18 cellular contexts compared by ENCODE assay signal in genomic region chr3:177705976-177706866, GRCh38.
DNase-seq lines count a peak whose midpoint lies in the region; ATAC-seq, FAIRE-seq and TF ChIP-seq lines count a peak whose summit lies in the region.
"Had no signal": no experiment of that assay in that cellular context is flagged by ENCODE, and none has a peak within 500 bp of the region (broad histone marks: within the 10 kb centered on the region; RNA-seq: fewer than 3 reads in every experiment).

No MANE protein-coding gene starts in this region.

- H3K36me3 ChIP-seq in BLaER1: no peaks in the 10 kb centered on the region
- H3K36me3 ChIP-seq in body of pancreas (replicated peaks in 1 of 2; ENCODE audit: insufficient read depth in 1 of 2, low read depth in 2 of 2): no peaks in the 10 kb centered on the region
- no peaks in the 10 kb centered on the region for H3K36me3 ChIP-seq in left ventricle myocardium inferior
- no peaks in the 10 kb centered on the region for H3K36me3 ChIP-seq in prostate gland
- H3K36me3 ChIP-seq: tibial nerve had no signal

- no peak for TF ChIP-seq POLR2A in body of pancreas (IDR thresholded peaks at IDR 0.05)
- TF ChIP-seq POLR2A in prostate gland (IDR thresholded peaks at IDR 0.05): no peak
- no peak for TF ChIP-seq POLR2A in erythroblast (IDR thresholded peaks at IDR 0.05; ENCODE audit: low read length)

- H3K27me3 ChIP-seq in BLaER1 (no peaks in the 10 kb centered on the region), body of pancreas (no peaks in the 10 kb centered on the region), left ventricle myocardium inferior (ENCODE audit: low read depth) (no peaks in the 10 kb centered on the region), prostate gland (replicated peaks; ENCODE audit: insufficient read depth) (no peaks in the 10 kb centered on the region)
- H3K27me3 ChIP-seq: tibial nerve had no signal

- DNase-seq in body of pancreas (peak in 3 of 4 donors; percentile 11 to 27 (median 12)), left ventricle myocardium inferior (peak; percentile 70), prostate gland (ENCODE audit: low spot score) (peak; percentile 58), erythroblast (lab: John Stamatoyannopoulos, UW) (no peak), urothelium cell line (ENCODE audit: low spot score) (no peak), NCI-H187 treated with DMSO at 0.1 percent for 48 hours (lab: John Stamatoyannopoulos, UW) (no peak)
- DNase-seq: activated T-cell treated with anti-CD3 and anti-CD28 coated beads, Interleukin-2, amount 50 U/mL, for 48 hours; kidney glomerular epithelial cell; NCI-H510A treated with DMSO at 0.1 percent for 48 hours; SK-N-SH; stimulated activated CD4-positive, alpha-beta T cell treated with anti-CD3 and anti-CD28 coated beads, Interleukin-2, amount 100 ng/mL, for 24 hours had no signal

- H4K20me1 ChIP-seq in BLaER1: no peaks in the 10 kb centered on the region

- no peak for TF ChIP-seq CTCF in body of pancreas (IDR thresholded peaks at IDR 0.05)
- TF ChIP-seq CTCF in left ventricle myocardium inferior (IDR thresholded peaks at IDR 0.05; ENCODE audit: borderline replicate concordance): no peak
- no peak for TF ChIP-seq CTCF in prostate gland (IDR thresholded peaks at IDR 0.05)

- peak overlapping the region; percentile 63 for H3K27ac ChIP-seq in BLaER1
- H3K27ac ChIP-seq in body of pancreas: no peak overlapping the region
- peak overlapping the region; percentile 70 for H3K27ac ChIP-seq in left ventricle myocardium inferior (replicated peaks)
- H3K27ac ChIP-seq in prostate gland: peak overlapping the region; percentile 37 to 55
- H3K27ac ChIP-seq: KMS-11 had no signal

- no peak for FAIRE-seq in urothelium cell line (lab: Jason Lieb, UNC)
- FAIRE-seq: colon, GM12891, TTC549 had no signal

- whole genome bisulfite sequencing in body of pancreas, 2 donors: 58 to 68% methylated on average over 4 of the region's 4 CpGs
- WGBS in prostate gland: 41% methylated on average over 4 of the region's 4 CpGs

- ATAC-seq in body of pancreas: peak; percentile 30
- no peak for ATAC-seq in HG02763 (IDR thresholded peaks at IDR 0.05; ENCODE audit: unreplicated experiment)

- peaks cover 53% of the 10 kb centered on the region for H3K4me1 ChIP-seq in BLaER1
- H3K4me1 ChIP-seq in body of pancreas: no peaks in the 10 kb centered on the region
- H3K4me1 ChIP-seq in left ventricle myocardium inferior: peaks cover 26% of the 10 kb centered on the region
- no peaks in the 10 kb centered on the region for H3K4me1 ChIP-seq in prostate gland (replicated peaks)
- H3K4me1 ChIP-seq: tibial nerve had no signal

- H3K9me3 ChIP-seq in BLaER1: peaks cover 30% of the 10 kb centered on the region
- no peaks in the 10 kb centered on the region for H3K9me3 ChIP-seq in body of pancreas
- H3K9me3 ChIP-seq in left ventricle myocardium inferior (replicated peaks): no peaks in the 10 kb centered on the region
- H3K9me3 ChIP-seq in prostate gland: no peaks in the 10 kb centered on the region
- H3K9me3 ChIP-seq: SK-N-SH, tibial nerve had no signal

- intact Hi-C loops in body of pancreas (cut with DNase I) (no loop called here), left ventricle myocardium inferior (cut with micrococcal nuclease) (no loop called here), prostate gland (cut with DNase I) (no loop called here)

- H3K4me2 ChIP-seq in BLaER1: peak overlapping the region; percentile 49
- H3K4me2 ChIP-seq: KMS-11, SK-N-SH had no signal

- no peak overlapping the region for H3K4me3 ChIP-seq in BLaER1
- H3K4me3 ChIP-seq in body of pancreas: no peak overlapping the region
- H3K4me3 ChIP-seq in left ventricle myocardium inferior: no peak overlapping the region
- no peak overlapping the region for H3K4me3 ChIP-seq in prostate gland
- H3K4me3 ChIP-seq: tibial nerve had no signal

- peak overlapping the region; percentile 25; the same call in 1 of the 2 replicates for H3K9ac ChIP-seq in BLaER1
- H3K9ac ChIP-seq: KMS-11, SK-N-SH had no signal

Comparison
In these comparisons a context has a peak if more than half of its experiments do, and no peak if none do; other contexts are left out.
1. H3K27ac ChIP-seq: peak in BLaER1 (single experiment), left ventricle myocardium inferior (single experiment) and prostate gland (2 of 2); none in body of pancreas (0 of 4).
2. DNase-seq: peak in body of pancreas (3 of 4), left ventricle myocardium inferior (single experiment) and prostate gland (single experiment); none in erythroblast (0 of 2), urothelium cell line (single experiment) and NCI-H187 treated with DMSO at 0.1 percent for 48 hours (single experiment).